Comparison of ENCODE assay signal across 11 cellular contexts in genomic region chr10:71984798-71985388, GRCh38. TPM values are rescaled to one million over a fixed set of nuclear protein-coding genes. Genes with fewer than 3 reads are reported as not detected.
DNase-seq lines count a peak whose midpoint lies in the region; ATAC-seq, FAIRE-seq and TF ChIP-seq lines count a peak whose summit lies in the region.
"Had no signal": no experiment of that assay in that cellular context is flagged by ENCODE, and none has a peak within 500 bp of the region (broad histone marks: within the 10 kb centered on the region; RNA-seq: fewer than 3 reads in every experiment).

No MANE protein-coding gene starts in this region.

- H4K20me1 ChIP-seq in BLaER1 = no peaks in the 10 kb centered on the region
- H4K20me1 ChIP-seq in GM23248 (ENCODE audit: insufficient read depth) = peaks cover 11% of the 10 kb centered on the region; the same call in 1 of the 2 replicates
- H4K20me1 ChIP-seq in endothelial cell of umbilical vein (replicated peaks; ENCODE audit: control insufficient read depth, extremely low read depth, insufficient read depth, low read length) = no peaks in the 10 kb centered on the region

- dilution Hi-C loops in endothelial cell of umbilical vein (cut with MboI; ENCODE audit: extremely low pct_ligation_motif_present, low sequenced_read_pairs) = no loop called here

- TF ChIP-seq POLR2A in endothelial cell of umbilical vein (IDR thresholded peaks at IDR 0.05; ENCODE audit: low read depth, low read length) = no peak

- no peaks in the 10 kb centered on the region for H3K9me1 ChIP-seq in endothelial cell of umbilical vein (replicated peaks; ENCODE audit: control insufficient read depth, extremely low read depth, insufficient read depth, low read length)

- peaks cover 7% of the 10 kb centered on the region for H3K9me3 Mint-ChIP-seq in activated T-helper 1 cell treated with anti-CD3 and anti-CD28 coated beads, Interleukin-12 subunit alpha, Interleukin-12 subunit beta, Interleukin-2, Interleukin-4 antibody, amounts not matched to agents 30 ng/mL and 10 ng/mL and 1 ng/mL, durations not matched to agents 14 hours and 24 hours and 36 hours

- BruUV-seq in endothelial cell of umbilical vein (replicated peaks; lab: Mats Ljungman, UMichigan) = no TSS peak

- intact Hi-C loops in endothelial cell of umbilical vein (cut with micrococcal nuclease) = no loop called here
- intact Hi-C loops in posterior vena cava (cut with DNase I) = no loop called here
- intact Hi-C loops in activated T-helper 1 cell treated with anti-CD3 and anti-CD28 coated beads, Interleukin-12 subunit alpha, Interleukin-12 subunit beta, Interleukin-2, Interleukin-4 antibody, amounts not matched to agents 30 ng/mL and 10 ng/mL and 1 ng/mL, durations not matched to agents 14 hours and 24 hours and 36 hours (cut with micrococcal nuclease) = no loop called here

- H3K27me3 ChIP-seq in BLaER1 (no peaks in the 10 kb centered on the region), GM23248 (replicated peaks; ENCODE audit: insufficient read depth) (no peaks in the 10 kb centered on the region), endothelial cell of umbilical vein (ENCODE audit: control insufficient read depth in 2 of 2, insufficient read depth in 2 of 2, low read length in 2 of 2) (no peaks in the 10 kb centered on the region)

- H3K36me3 ChIP-seq in BLaER1 (no peaks in the 10 kb centered on the region), GM23248 (ENCODE audit: low read depth) (0 out of 2 replicates have a peak, but pooled peaks cover 5% of the 10 kb centered on the region), endothelial cell of umbilical vein (ENCODE audit: control insufficient read depth in 2 of 2, extremely low read depth in 1 of 2, insufficient read depth in 2 of 2, low read length in 2 of 2) (no peaks in the 10 kb centered on the region)

- H3K9me2 ChIP-seq in GM23248 (ENCODE audit: insufficient read depth) = no peaks in the 10 kb centered on the region

- peaks cover 24% of the 10 kb centered on the region for H3F3A ChIP-seq in GM23248 (ENCODE audit: insufficient read depth)

- H3K4me1 ChIP-seq in BLaER1 (peaks cover 59% of the 10 kb centered on the region), GM23248 (ENCODE audit: insufficient read depth) (peaks cover 43% of the 10 kb centered on the region), endothelial cell of umbilical vein (ENCODE audit: control insufficient read depth, extremely low read depth, insufficient read depth, low read length) (peaks cover 36% of the 10 kb centered on the region)

- no peaks in the 10 kb centered on the region for H3K36me3 Mint-ChIP-seq in activated T-helper 1 cell treated with anti-CD3 and anti-CD28 coated beads, Interleukin-12 subunit alpha, Interleukin-12 subunit beta, Interleukin-2, Interleukin-4 antibody, amounts not matched to agents 30 ng/mL and 10 ng/mL and 1 ng/mL, durations not matched to agents 14 hours and 24 hours and 36 hours (ENCODE audit: low read depth)
- H3K36me3 Mint-ChIP-seq: CD4-positive, alpha-beta memory T cell had no signal

- H3K9me3 ChIP-seq in BLaER1 (no peaks in the 10 kb centered on the region), GM23248 (ENCODE audit: low read depth) (no peaks in the 10 kb centered on the region), endothelial cell of umbilical vein (replicated peaks; ENCODE audit: control insufficient read depth, insufficient read depth, low read length) (no peaks in the 10 kb centered on the region)

- in situ Hi-C loops in GM23248 (cut with MboI) = no loop called here

- no peak for DNase-seq in GM23248
- DNase-seq in endothelial cell of umbilical vein (ENCODE audit: low read depth, low spot score) = peak; percentile 29
- DNase-seq in posterior vena cava (ENCODE audit: low spot score) = peak; percentile 68
- DNase-seq in AG08396 (ENCODE audit: low spot score) = no peak
- DNase-seq in activated T-helper 1 cell treated with anti-CD3 and anti-CD28 coated beads, Interleukin-12 subunit alpha, Interleukin-12 subunit beta, Interleukin-2, Interleukin-4 antibody, amounts not matched to agents 30 ng/mL and 10 ng/mL and 1 ng/mL, durations not matched to agents 14 hours and 24 hours and 36 hours (ENCODE audit: low spot score) = no peak
- DNase-seq in cortex of kidney (lab: John Stamatoyannopoulos, UW) = no peak
- DNase-seq: CD4-positive, alpha-beta memory T cell; NCI-H2227 treated with DMSO at 0.1 percent for 48 hours had no signal

- TF ChIP-seq CTCF in endothelial cell of umbilical vein (IDR thresholded peaks at IDR 0.05; ENCODE audit: extremely low read depth in 1 of 2, insufficient read depth in 1 of 2, low read depth in 1 of 2, low read length in 2 of 2) = no peak

- FAIRE-seq in endothelial cell of umbilical vein (lab: Jason Lieb, UNC) = no peak

- CTCF ChIA-PET in endothelial cell of umbilical vein (lab: Charles Lee) = interaction anchor here (0.6 to 1.9 kb wide), 9 partner anchors 10 to 149 kb away, joined by 3 to 16 read pairs (median 3); no protein-coding TSS in a partner anchor

- H3K9ac ChIP-seq in BLaER1 = no peak overlapping the region
- no peak overlapping the region for H3K9ac ChIP-seq in GM23248
- no peak overlapping the region for H3K9ac ChIP-seq in endothelial cell of umbilical vein (replicated peaks; ENCODE audit: extremely low read depth, insufficient read depth, low read length)

- H3K4me3 Mint-ChIP-seq in activated T-helper 1 cell treated with anti-CD3 and anti-CD28 coated beads, Interleukin-12 subunit alpha, Interleukin-12 subunit beta, Interleukin-2, Interleukin-4 antibody, amounts not matched to agents 30 ng/mL and 10 ng/mL and 1 ng/mL, durations not matched to agents 14 hours and 24 hours and 36 hours = no peak overlapping the region
- H3K4me3 Mint-ChIP-seq: CD4-positive, alpha-beta memory T cell had no signal

- H3K4me3 ChIP-seq in BLaER1 (no peak overlapping the region), GM23248 (no peak overlapping the region), endothelial cell of umbilical vein (replicated peaks in 1 of 3; ENCODE audit: insufficient read depth in 1 of 3, low read depth in 1 of 3, low read length in 3 of 3) (no peak overlapping the region)

- peaks cover 2% of the 10 kb centered on the region for H3K27me3 Mint-ChIP-seq in activated T-helper 1 cell treated with anti-CD3 and anti-CD28 coated beads, Interleukin-12 subunit alpha, Interleukin-12 subunit beta, Interleukin-2, Interleukin-4 antibody, amounts not matched to agents 30 ng/mL and 10 ng/mL and 1 ng/mL, durations not matched to agents 14 hours and 24 hours and 36 hours (ENCODE audit: insufficient read depth)

- POLR2A ChIA-PET in endothelial cell of umbilical vein (lab: Charles Lee) = no interaction called here

- H3K27ac Mint-ChIP-seq in activated T-helper 1 cell treated with anti-CD3 and anti-CD28 coated beads, Interleukin-12 subunit alpha, Interleukin-12 subunit beta, Interleukin-2, Interleukin-4 antibody, amounts not matched to agents 30 ng/mL and 10 ng/mL and 1 ng/mL, durations not matched to agents 14 hours and 24 hours and 36 hours = no peak overlapping the region
- H3K27ac Mint-ChIP-seq: CD4-positive, alpha-beta memory T cell had no signal

- peak overlapping the region; percentile 68 for H3K4me2 ChIP-seq in BLaER1
- peak overlapping the region; percentile 8 for H3K4me2 ChIP-seq in GM23248 (ENCODE audit: unreplicated experiment)
- no peak overlapping the region for H3K4me2 ChIP-seq in endothelial cell of umbilical vein (ENCODE audit: insufficient read depth, low read length)

- H3K79me2 ChIP-seq in GM23248 (ENCODE audit: insufficient read depth) = peaks cover 100% of the 10 kb centered on the region
- no peaks in the 10 kb centered on the region for H3K79me2 ChIP-seq in endothelial cell of umbilical vein (ENCODE audit: control insufficient read depth, insufficient read depth, low read length)

- H3K27ac ChIP-seq in BLaER1 = 0 out of 2 replicates have a peak overlapping the region, but pooled peaks have one; percentile 1
- H3K27ac ChIP-seq in GM23248 = no peak overlapping the region
- H3K27ac ChIP-seq in endothelial cell of umbilical vein (ENCODE audit: insufficient read depth, low read depth, low read length) = no peak overlapping the region
- H3K27ac ChIP-seq: epithelial cell of prostate had no signal

- H2AFZ ChIP-seq in GM23248 (no peak overlapping the region), endothelial cell of umbilical vein (ENCODE audit: low read depth, low read length) (no peak overlapping the region)

- H3K4me1 Mint-ChIP-seq in activated T-helper 1 cell treated with anti-CD3 and anti-CD28 coated beads, Interleukin-12 subunit alpha, Interleukin-12 subunit beta, Interleukin-2, Interleukin-4 antibody, amounts not matched to agents 30 ng/mL and 10 ng/mL and 1 ng/mL, durations not matched to agents 14 hours and 24 hours and 36 hours (ENCODE audit: low read depth) = peaks cover 6% of the 10 kb centered on the region

- ATAC-seq in GM19397 (IDR thresholded peaks at IDR 0.05; ENCODE audit: unreplicated experiment) = no peak

- WGBS in GM23248 (ENCODE audit: low coverage in 1 of 2, low lambda C conversion rate in 2 of 2, missing lambda C conversion rate in 2 of 2), 2 experiments = 92 to 97% methylated on average over 9 of the region's 9 CpGs

TF ChIP-seq in endothelial cell of umbilical vein, 7 proteins besides CTCF, POLR2A, EP300 and RAD21 (continues in another document):
- TF ChIP-seq MYC (IDR thresholded peaks at IDR 0.05; ENCODE audit: low read depth, low read length) (no peak), JUN (IDR thresholded peaks at IDR 0.05; ENCODE audit: borderline replicate concordance, insufficient read depth, insufficient read length, low read depth) (no peak), FOS (IDR thresholded peaks at IDR 0.05; ENCODE audit: borderline replicate concordance, insufficient read depth, low read length) (no peak), MAX (IDR thresholded peaks at IDR 0.05; ENCODE audit: insufficient read depth, insufficient read length) (no peak)

RNA-seq across cellular contexts. Expression of gene CHST3, which starts 20.7 kb away (rescaled TPM):
- 42.2 and 43.3 TPM in 2 replicates for total RNA-seq in GM23248 (2014; rRNA removed; shearing (Covaris generic))
- polyA plus RNA-seq in GM23248 (2016; fragmentation: Nextera tagmentation; extraction: Ambion mirVana) (10.4 and 10.7 TPM in 2 replicates), endothelial cell of umbilical vein (5.5 and 6.0 TPM in 2 replicates)
- total RNA-seq in endothelial cell of umbilical vein (10.0 and 11.5 TPM in 2 replicates), posterior vena cava (10 to 100 TPM; 34.9 to 37.7 TPM)
- 5.4 and 5.5 TPM in 2 replicates for polyA plus RNA-seq in endothelial cell of umbilical vein (2011; cell fraction: cytosol; rRNA removed)
- 4.6 TPM in 2 replicates for polyA plus RNA-seq in endothelial cell of umbilical vein (2011; cell fraction: nucleus; rRNA removed)
- polyA plus RNA-seq in endothelial cell of umbilical vein (2012) = 6.2 and 6.4 TPM in 2 replicates
- polyA minus RNA-seq in endothelial cell of umbilical vein = 11.7 and 12.7 TPM in 2 replicates
- 10.8 TPM for polyA minus RNA-seq in endothelial cell of umbilical vein (2011; cell fraction: cytosol; rRNA and poly(A)+ RNA removed)
- 4.2 and 4.7 TPM in 2 replicates for polyA minus RNA-seq in endothelial cell of umbilical vein (2011; cell fraction: nucleus; rRNA and poly(A)+ RNA removed)
- 0.16 and 0.22 TPM in 2 replicates for total RNA-seq in activated T-helper 1 cell treated with anti-CD3 and anti-CD28 coated beads, Interleukin-12 subunit alpha, Interleukin-12 subunit beta, Interleukin-2, Interleukin-4 antibody, amounts not matched to agents 30 ng/mL and 10 ng/mL and 1 ng/mL, durations not matched to agents 14 hours and 24 hours and 36 hours
- total RNA-seq: CD4-positive, alpha-beta memory T cell had no signal
- polyA plus RNA-seq: CD4-positive, alpha-beta memory T cell had no signal

Comparison
In these comparisons a context has a peak if more than half of its experiments do, and no peak if none do; other contexts are left out.
1. DNase-seq: peak in endothelial cell of umbilical vein (single experiment) and posterior vena cava (single experiment); none in GM23248 (single experiment), AG08396 (single experiment), activated T-helper 1 cell treated with anti-CD3 and anti-CD28 coated beads, Interleukin-12 subunit alpha, Interleukin-12 subunit beta, Interleukin-2, Interleukin-4 antibody, amounts not matched to agents 30 ng/mL and 10 ng/mL and 1 ng/mL, durations not matched to agents 14 hours and 24 hours and 36 hours (single experiment) and cortex of kidney (single experiment).